ENCODE assay signal across 14 cellular contexts in the genomic region with DNA sequence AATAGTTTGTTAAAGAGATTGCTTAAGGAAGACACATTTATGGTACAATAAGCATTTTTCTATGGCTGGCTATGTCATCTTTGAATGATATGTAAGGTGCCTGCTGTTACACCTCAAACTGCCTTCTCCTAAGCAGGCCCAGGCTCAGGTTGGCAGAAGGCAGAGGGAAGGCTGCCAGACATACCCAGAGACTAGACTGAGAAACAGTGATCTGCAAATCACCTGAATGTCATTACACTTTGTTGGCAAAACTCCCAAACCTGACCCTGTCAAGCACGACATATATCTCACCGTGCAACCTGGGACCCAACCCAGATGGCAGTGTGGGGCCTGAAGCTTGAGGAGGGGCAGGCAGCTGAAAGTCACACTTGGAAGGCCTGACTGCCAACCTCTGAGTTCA.
"Had no signal": no experiment of that assay in that cellular context is flagged by ENCODE, and none has a peak within 500 bp of the region (broad histone marks: within the 10 kb centered on the region; RNA-seq: fewer than 3 reads in every experiment).

No MANE protein-coding gene starts in this region.

- H3K27ac ChIP-seq: heart right ventricle, neural progenitor cell, testis, upper lobe of right lung, VCaP had no signal

- DNase-seq: activated CD4-positive, alpha-beta memory T cell treated with anti-CD3 and anti-CD28 coated beads, Interleukin-2, amount 10 ng/mL, durations not matched to agents 7 days and 5 days; activated naive CD4-positive, alpha-beta T cell treated with anti-CD3 and anti-CD28 coated beads, Interleukin-2, amount 50 U/mL, for 16 hours; activated T-cell treated with anti-CD3 and anti-CD28 coated beads, Interleukin-2, amount 50 U/mL, for 24 hours; endodermal cell; heart right ventricle; left colon; mammary epithelial cell; stimulated activated CD4-positive, alpha-beta T cell treated with anti-CD3 and anti-CD28 coated beads, Interleukin-1b, Interleukin-23, amount 100 ng/mL, for 48 hours; stimulated activated naive CD8-positive, alpha-beta T cell treated with anti-CD3 and anti-CD28 coated beads, Interleukin-15, amount 100 ng/mL, for 72 hours; T1000; testis; upper lobe of right lung had no signal

- H3K4me1 ChIP-seq: heart right ventricle, testis, upper lobe of right lung had no signal

- H3K36me3 ChIP-seq: heart right ventricle, neural progenitor cell, upper lobe of right lung had no signal

- H3K9me3 ChIP-seq: testis, upper lobe of right lung had no signal

- H3K4me3 ChIP-seq: heart right ventricle, neural progenitor cell, testis, upper lobe of right lung had no signal

- H3K27me3 ChIP-seq: heart right ventricle, neural progenitor cell, testis, upper lobe of right lung had no signal
